Comparison of ENCODE assay signal across 8 cellular contexts in genomic region chr11:46006418-46007070, GRCh38.
A peak's percentile ranks its signal among the peaks of the same experiment; 100 is the strongest.
DNase-seq lines count a peak whose midpoint lies in the region; FAIRE-seq lines count a peak whose summit lies in the region.

No MANE protein-coding gene starts in this region.

- no peaks in the 10 kb centered on the region for H3K9me3 ChIP-seq in SK-N-MC (ENCODE audit: low read depth, low read length)
- no peaks in the 10 kb centered on the region for H3K9me3 ChIP-seq in MG63

- peak; percentile 69 for DNase-seq in CD1c-positive myeloid dendritic cell (ENCODE audit: extremely low spot score)
- DNase-seq in GM18507 (ENCODE audit: extremely low spot score, insufficient read length, low read depth): peak; percentile 33
- peak; percentile 79 for DNase-seq in NCI-H1105 (lab: John Stamatoyannopoulos, UW)
- peak; percentile 65 for DNase-seq in SK-N-MC (ENCODE audit: low read depth, low spot score)
- peak; percentile 2 for DNase-seq in epithelial cell of prostate (ENCODE audit: low read depth, low spot score)
- DNase-seq in mucosa of gallbladder (ENCODE audit: low spot score): peak; percentile 45
- DNase-seq in posterior vena cava (ENCODE audit: low spot score): no peak
- DNase-seq in MG63: no peak

- H3K4me3 ChIP-seq in SK-N-MC (no peak overlapping the region), MG63 (no peak overlapping the region)

- H3K9ac ChIP-seq in SK-N-MC (ENCODE audit: insufficient read length): no peak overlapping the region

- H3K27ac ChIP-seq in SK-N-MC (no peak overlapping the region), epithelial cell of prostate (no peak overlapping the region)

- H3K36me3 ChIP-seq in SK-N-MC (ENCODE audit: insufficient read depth, low read length) (no peaks in the 10 kb centered on the region), MG63 (no peaks in the 10 kb centered on the region)

- peak; percentile 86 for FAIRE-seq in GM18507 (lab: Jason Lieb, UNC)

- intact Hi-C loops in posterior vena cava (cut with DNase I): no loop called here

- no peaks in the 10 kb centered on the region for H3K27me3 ChIP-seq in MG63

Comparison
In these comparisons a context has a peak if more than half of its experiments do, and no peak if none do; other contexts are left out.
1. DNase-seq: peak in CD1c-positive myeloid dendritic cell (single experiment), GM18507 (single experiment), NCI-H1105 (single experiment), SK-N-MC (single experiment), epithelial cell of prostate (single experiment) and mucosa of gallbladder (single experiment); none in posterior vena cava (single experiment) and MG63 (single experiment).